In the genomic region with DNA sequence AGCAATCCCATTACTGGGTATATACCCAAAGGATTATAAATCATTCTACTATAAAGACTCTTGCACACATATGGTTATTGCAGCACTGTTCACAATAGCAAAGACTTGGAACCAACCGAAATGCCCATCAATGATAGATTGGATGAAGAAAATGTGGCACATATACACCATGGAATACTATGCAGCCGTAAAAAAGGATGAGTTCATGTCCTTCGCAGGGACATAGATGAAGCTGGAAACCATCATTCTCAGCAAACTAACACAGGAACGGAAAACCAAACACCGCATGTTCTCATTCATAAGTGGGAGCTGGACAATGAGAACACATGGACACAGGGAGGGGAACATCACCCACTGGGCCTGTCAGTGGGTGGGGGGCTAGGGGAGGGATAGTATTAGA, we compare ENCODE assay signal across 2 cellular contexts. TPM values are rescaled to one million over a fixed set of nuclear protein-coding genes. Genes with fewer than 3 reads are reported as not detected.
"Had no signal": no experiment of that assay in that cellular context is flagged by ENCODE, and none has a peak within 500 bp of the region (broad histone marks: within the 10 kb centered on the region; RNA-seq: fewer than 3 reads in every experiment).

No MANE protein-coding gene starts in this region.

RNA-seq across cellular contexts. Expression of a gene that starts 2.9 kb away (rescaled TPM):
- total RNA-seq: G401, GM12878 had no signal

RNA-seq across cellular contexts. Expression of a gene that starts 18.4 kb away (rescaled TPM):
- total RNA-seq: G401, GM12878 had no signal

RNA-seq across cellular contexts. Expression of a gene that starts 57.3 kb away (rescaled TPM):
- total RNA-seq: G401, GM12878 had no signal
